Comparison of ENCODE assay signal across 23 cellular contexts in genomic region chr14:65142429-65142828, GRCh38.
"Had no signal": no experiment of that assay in that cellular context is flagged by ENCODE, and none has a peak within 500 bp of the region (broad histone marks: within the 10 kb centered on the region; RNA-seq: fewer than 3 reads in every experiment).

No MANE protein-coding gene starts in this region.

- H3K27ac ChIP-seq: ovary, right atrium auricular region, right lobe of liver, skin epidermis, spleen, suprapubic skin, thoracic aorta, tibial artery, upper lobe of right lung had no signal

- H3K9me3 ChIP-seq: ovary, right atrium auricular region, right lobe of liver, spleen, suprapubic skin, thoracic aorta, tibial artery, upper lobe of right lung had no signal

- H3K27me3 ChIP-seq: ovary, right atrium auricular region, right lobe of liver, upper lobe of right lung had no signal

- ATAC-seq: left lobe of liver; naive thymus-derived CD4-positive, alpha-beta T cell; natural killer cell treated with Interleukin-12 subunit alpha and Interleukin-12 subunit beta and Interleukin-15 and Interleukin-18, amount 100 ng/mL, for 72 hours; right lobe of liver; stimulated activated effector memory CD8-positive, alpha-beta T cell treated with anti-CD3 and anti-CD28 coated beads, Interleukin-12 subunit alpha, Interleukin-12 subunit beta, amount 100 ng/mL, for 72 hours; upper lobe of right lung had no signal

- DNase-seq: hippocampal formation; kidney glomerular epithelial cell; left cardiac atrium; mesendoderm; naive thymus-derived CD4-positive, alpha-beta T cell; ovary; right lobe of liver; spleen; stimulated activated CD4-positive, alpha-beta T cell treated with anti-CD3 and anti-CD28 coated beads, Interleukin-4, amount 100 ng/mL, for 24 hours; stimulated activated naive CD4-positive, alpha-beta T cell; tibial artery; trophoblast cell; upper lobe of right lung had no signal

- FAIRE-seq: keratinocyte, urothelium cell line had no signal

- H3K4me1 ChIP-seq: right atrium auricular region, right lobe of liver, spleen, suprapubic skin, tibial artery, upper lobe of right lung had no signal

- H3K4me3 ChIP-seq: lung, ovary, right atrium auricular region, right lobe of liver, skin epidermis, spleen, suprapubic skin, thoracic aorta, tibial artery, upper lobe of right lung had no signal

- H3K36me3 ChIP-seq: ovary, right atrium auricular region, right lobe of liver, spleen, suprapubic skin, thoracic aorta, tibial artery, upper lobe of right lung had no signal
